Comparison of ENCODE assay signal across 27 cellular contexts in the genomic region with DNA sequence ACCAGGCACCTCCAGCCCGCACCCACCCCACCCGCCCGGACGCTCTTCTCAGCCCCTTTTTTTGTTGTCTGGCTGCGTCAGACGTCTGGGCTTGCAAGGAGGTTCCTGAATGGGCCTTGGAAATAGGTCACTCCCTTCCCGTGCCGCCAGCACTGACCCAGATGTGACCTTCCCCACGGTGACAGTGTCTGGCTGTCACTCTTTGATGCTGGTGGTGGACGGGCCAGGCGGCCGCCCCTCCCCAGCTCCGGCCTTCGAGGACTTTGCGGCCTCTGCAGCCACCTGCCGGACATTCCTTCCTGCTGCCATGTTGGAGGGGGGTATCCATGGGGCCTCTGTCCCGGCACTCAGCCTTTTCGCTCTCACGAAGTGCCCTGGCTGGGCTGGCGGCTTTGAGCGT. TPM values are rescaled to one million over a fixed set of nuclear protein-coding genes. Genes with fewer than 3 reads are reported as not detected.
DNase-seq lines count a peak whose midpoint lies in the region; ATAC-seq and TF ChIP-seq lines count a peak whose summit lies in the region.
"Had no signal": no experiment of that assay in that cellular context is flagged by ENCODE, and none has a peak within 500 bp of the region (broad histone marks: within the 10 kb centered on the region; RNA-seq: fewer than 3 reads in every experiment).

No MANE protein-coding gene starts in this region.

- H3K4me3 ChIP-seq in dorsolateral prefrontal cortex (peak overlapping the region in 1 of 59 donors; percentile 12), MG63 (no peak overlapping the region), lower lobe of right lung (no peak overlapping the region)
- H3K4me3 ChIP-seq: A549, gastrocnemius medialis, GM23248, ovary, SJSA1 had no signal

- no peaks in the 10 kb centered on the region for H3K9me3 ChIP-seq in MG63
- H3K9me3 ChIP-seq in lower lobe of right lung = no peaks in the 10 kb centered on the region
- H3K9me3 ChIP-seq: A549, BE2C, gastrocnemius medialis, ovary, SJSA1 had no signal

- DNase-seq in C1 segment of cervical spinal cord (lab: John Stamatoyannopoulos, UW) = peak in 8 of 14 donors; percentile 11 to 78 (median 36)
- peak in 6 of 10 donors; percentile 33 to 65 (median 42) for DNase-seq in dorsolateral prefrontal cortex
- DNase-seq in left kidney (ENCODE audit: low read depth, low spot score) = peak; percentile 69
- peak; percentile 45 for DNase-seq in putamen (ENCODE audit: low spot score)
- no peak for DNase-seq in NCI-H187 treated with DMSO at 0.1 percent for 48 hours (lab: John Stamatoyannopoulos, UW)
- DNase-seq in posterior vena cava (ENCODE audit: low spot score) = no peak
- no peak for DNase-seq in MG63
- DNase-seq in lower lobe of right lung = no peak
- DNase-seq: activated CD4-positive, alpha-beta T cell treated with anti-CD3 and anti-CD28 coated beads, Interleukin-2, amount 10 ng/mL, durations not matched to agents 24 days and 14 days; BE2C; cerebellar nuclear complex; DMS79; effector CD4-positive, alpha-beta T cell; gastrocnemius medialis; GM23248; IMR-90; NCI-H1436; NCI-H510A treated with DMSO at 0.1 percent for 48 hours; NK-92 treated with Interleukin-12 subunit alpha and Interleukin-12 subunit beta, amount 100 ng/mL, for 24 hours; ovary; stimulated activated naive B cell treated with anti-CD40 and anti-IgM and Interleukin-4, amounts not matched to agents 10 μg/mL and 1 μg/mL and 100 μg/mL, for 72 hours; T-helper 17 cell had no signal

- intact Hi-C loops in dorsolateral prefrontal cortex (cut with DNase I) = no loop called here
- intact Hi-C loops in posterior vena cava (cut with DNase I) = no loop called here
- intact Hi-C loops in lower lobe of right lung (cut with DNase I) = no loop called here

- H3K4me1 ChIP-seq in lower lobe of right lung = peaks cover 55% of the 10 kb centered on the region
- H3K4me1 ChIP-seq: BE2C had no signal

- peak overlapping the region in 45 of 59 donors; percentile 19 to 91 (median 81) for H3K27ac ChIP-seq in dorsolateral prefrontal cortex
- H3K27ac ChIP-seq in lower lobe of right lung = no peak overlapping the region
- H3K27ac ChIP-seq: gastrocnemius medialis, GM23248, ovary, SJSA1 had no signal

- TF ChIP-seq CTCF in dorsolateral prefrontal cortex (IDR thresholded peaks at IDR 0.05 in 54 of 56, conservative IDR thresholded peaks at IDR 0.05 in 2 of 56; ENCODE audit: low read depth in 1 of 56, partially characterized antibody in 56 of 56) (peak in 50 of 56 donors; percentile 9 to 69 (median 43)), lower lobe of right lung (IDR thresholded peaks at IDR 0.05) (no peak)

- no peaks in the 10 kb centered on the region for H3K27me3 ChIP-seq in dorsolateral prefrontal cortex
- no peaks in the 10 kb centered on the region for H3K27me3 ChIP-seq in MG63
- H3K27me3 ChIP-seq in lower lobe of right lung (ENCODE audit: low read depth) = no peaks in the 10 kb centered on the region
- H3K27me3 ChIP-seq: BE2C, gastrocnemius medialis, ovary, SJSA1 had no signal

- no peak for ATAC-seq in lower lobe of right lung
- ATAC-seq: A549; activated naive CD4-positive, alpha-beta T cell treated with anti-CD3 and anti-CD28 coated beads, Interleukin-2, amount 50 U/mL, for 72 hours; activated T-helper 17 cell treated with anti-CD3 and anti-CD28 coated beads, Interleukin-2, amount 50 U/mL, for 72 hours; gastrocnemius medialis; Panc1; stimulated activated naive B cell treated with anti-CD40 and anti-IgM and Interleukin-4, amounts not matched to agents 10 μg/mL and 1 μg/mL and 100 μg/mL, for 72 hours; T-helper 17 cell had no signal

- H3K36me3 ChIP-seq in MG63 = no peaks in the 10 kb centered on the region; the same call in 1 of the 2 replicates
- no peaks in the 10 kb centered on the region for H3K36me3 ChIP-seq in lower lobe of right lung
- H3K36me3 ChIP-seq: BE2C, gastrocnemius medialis, ovary had no signal

RNA-seq across cellular contexts. Expression of gene SPSB1, which starts 30.2 kb away (rescaled TPM):
- total RNA-seq in dorsolateral prefrontal cortex (10 to 100 TPM in 80 of 120 experiments, 1 to 10 TPM in 40; 4.7 to 43.4 (median 12.2) TPM), posterior vena cava (10 to 100 TPM; 30.9 to 48.0 TPM), lower lobe of right lung (14.7 TPM)
- total RNA-seq in MG63 (2014; rRNA removed; shearing (Covaris generic); ENCODE audit: low replicate concordance) = 6.4 and 11.4 TPM in 2 replicates

Comparison
In these comparisons a context has a peak if more than half of its experiments do, and no peak if none do; other contexts are left out.
1. DNase-seq: peak in C1 segment of cervical spinal cord (8 of 14), dorsolateral prefrontal cortex (6 of 10), left kidney (single experiment) and putamen (single experiment); none in NCI-H187 treated with DMSO at 0.1 percent for 48 hours (single experiment), posterior vena cava (single experiment), MG63 (single experiment) and lower lobe of right lung (single experiment).